Comparison of ENCODE assay signal across 24 cellular contexts in genomic region chr22:43299736-43300135, GRCh38. TPM values are rescaled to one million over a fixed set of nuclear protein-coding genes. Genes with fewer than 3 reads are reported as not detected.
"Had no signal": no experiment of that assay in that cellular context is flagged by ENCODE, and none has a peak within 500 bp of the region (broad histone marks: within the 10 kb centered on the region; RNA-seq: fewer than 3 reads in every experiment).

No MANE protein-coding gene starts in this region.

- H3K36me3 Mint-ChIP-seq: IgD-negative memory B cell had no signal

- H3K27ac Mint-ChIP-seq: IgD-negative memory B cell had no signal

- H3K9me3 Mint-ChIP-seq: IgD-negative memory B cell had no signal

- H3K4me1 Mint-ChIP-seq: IgD-negative memory B cell had no signal

- DNase-seq: KBM-7, MV-4-11, NCI-H1092, NCI-H1105 treated with DMSO at 0.1 percent for 48 hours, NCI-H1417 treated with DMSO at 0.1 percent for 48 hours, NCI-H146, NCI-H1694 treated with DMSO at 0.1 percent for 48 hours, NCI-H1930, NCI-H2081, NCI-H2171, NCI-H226, NCI-H446, NCI-H510A, NCI-H524 treated with DMSO at 0.1 percent for 48 hours, NCI-H69, NCI-H774, RPMI8226, SHP77, SK-N-SH, SW 1271 had no signal

- H3K9ac ChIP-seq: SK-N-SH had no signal

- H3K9me3 ChIP-seq: SK-N-SH had no signal

- H3K4me2 ChIP-seq: SK-N-SH had no signal

- FAIRE-seq: RCC 7860 had no signal

RNA-seq across cellular contexts. Expression of gene SCUBE1, which starts 43.4 kb away (rescaled TPM):
- total RNA-seq: LHCN-M2, MCF 10A had no signal
- polyA plus RNA-seq: IgD-negative memory B cell had no signal
